In the genomic region with DNA sequence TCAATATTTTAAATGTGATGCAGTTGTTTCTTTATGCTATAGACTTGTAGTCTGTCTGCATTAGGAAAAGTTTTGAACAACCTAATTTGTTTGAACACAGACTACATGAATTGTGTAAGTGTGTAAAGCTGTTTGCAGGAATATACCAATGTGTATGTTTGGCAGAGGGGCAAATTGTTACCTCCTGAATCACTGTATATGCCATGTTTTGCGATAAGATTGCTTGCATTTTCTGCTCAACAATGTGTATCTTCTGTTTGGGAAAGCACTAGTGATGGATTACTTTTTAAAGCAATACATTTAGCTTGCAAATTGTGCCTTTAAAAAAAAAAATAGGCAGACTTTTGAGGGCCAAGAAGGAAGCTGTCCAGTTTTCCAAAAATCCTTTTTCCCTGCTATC, we compare ENCODE assay signal across 3 cellular contexts.
TF ChIP-seq lines count a peak whose summit lies in the region.

No MANE protein-coding gene starts in this region.

TF ChIP-seq in GM12891, 5 proteins besides CTCF, POLR2A, EP300 and RAD21 (continued from another document):
- TF ChIP-seq POLR2AphosphoS5 (IDR thresholded peaks at IDR 0.05; ENCODE audit: low read depth, low read length): no peak
- TF ChIP-seq SPI1 (IDR thresholded peaks at IDR 0.05; ENCODE audit: low read depth, low read length): no peak
- no peak for TF ChIP-seq PAX5 (IDR thresholded peaks at IDR 0.05; ENCODE audit: insufficient read depth, low read length, severe bottlenecking)
- no peak for TF ChIP-seq POU2F2 (IDR thresholded peaks at IDR 0.05; ENCODE audit: low read depth, low read length)

TF ChIP-seq in IMR-90, 13 proteins besides CTCF, POLR2A, EP300 and RAD21 (continued from another document):
- no peak for TF ChIP-seq SMC3 (IDR thresholded peaks at IDR 0.05; ENCODE audit: low read depth, low read length)
- no peak for TF ChIP-seq CHD1 (IDR thresholded peaks at IDR 0.05; ENCODE audit: low read depth, low read length)
- TF ChIP-seq MXI1 (IDR thresholded peaks at IDR 0.05; ENCODE audit: borderline replicate concordance, low read depth, low read length): no peak
- TF ChIP-seq, protein P1, sequence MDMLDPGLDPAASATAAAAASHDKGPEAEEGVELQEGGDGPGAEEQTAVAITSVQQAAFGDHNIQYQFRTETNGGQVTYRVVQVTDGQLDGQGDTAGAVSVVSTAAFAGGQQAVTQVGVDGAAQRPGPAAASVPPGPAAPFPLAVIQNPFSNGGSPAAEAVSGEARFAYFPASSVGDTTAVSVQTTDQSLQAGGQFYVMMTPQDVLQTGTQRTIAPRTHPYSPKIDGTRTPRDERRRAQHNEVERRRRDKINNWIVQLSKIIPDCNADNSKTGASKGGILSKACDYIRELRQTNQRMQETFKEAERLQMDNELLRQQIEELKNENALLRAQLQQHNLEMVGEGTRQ (IDR thresholded peaks at IDR 0.05; ENCODE audit: low read depth, low read length): no peak
- 0 out of 2 replicates have a peak, but pooled peaks have one; percentile 7 for TF ChIP-seq FOS (IDR thresholded peaks at IDR 0.05; ENCODE audit: low read depth, low read length)
- no peak for TF ChIP-seq MAFK (IDR thresholded peaks at IDR 0.05; ENCODE audit: low read depth, low read length)
- TF ChIP-seq NFE2L2 (IDR thresholded peaks at IDR 0.05; ENCODE audit: low read depth, low read length): no peak
- TF ChIP-seq CEBPB (IDR thresholded peaks at IDR 0.05; ENCODE audit: low read depth, low read length): peak; percentile 37; the same call in 1 of the 2 replicates
- TF ChIP-seq, protein P2, sequence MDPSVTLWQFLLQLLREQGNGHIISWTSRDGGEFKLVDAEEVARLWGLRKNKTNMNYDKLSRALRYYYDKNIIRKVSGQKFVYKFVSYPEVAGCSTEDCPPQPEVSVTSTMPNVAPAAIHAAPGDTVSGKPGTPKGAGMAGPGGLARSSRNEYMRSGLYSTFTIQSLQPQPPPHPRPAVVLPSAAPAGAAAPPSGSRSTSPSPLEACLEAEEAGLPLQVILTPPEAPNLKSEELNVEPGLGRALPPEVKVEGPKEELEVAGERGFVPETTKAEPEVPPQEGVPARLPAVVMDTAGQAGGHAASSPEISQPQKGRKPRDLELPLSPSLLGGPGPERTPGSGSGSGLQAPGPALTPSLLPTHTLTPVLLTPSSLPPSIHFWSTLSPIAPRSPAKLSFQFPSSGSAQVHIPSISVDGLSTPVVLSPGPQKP (IDR thresholded peaks at IDR 0.05; ENCODE audit: borderline replicate concordance, low read depth, low read length): no peak
- no peak for TF ChIP-seq MAZ (IDR thresholded peaks at IDR 0.05; ENCODE audit: borderline replicate concordance, low read depth, low read length)

TF ChIP-seq in WTC11, 78 proteins besides CTCF, POLR2A, EP300 and RAD21 (continued from another document):
- TF ChIP-seq, protein P3, sequence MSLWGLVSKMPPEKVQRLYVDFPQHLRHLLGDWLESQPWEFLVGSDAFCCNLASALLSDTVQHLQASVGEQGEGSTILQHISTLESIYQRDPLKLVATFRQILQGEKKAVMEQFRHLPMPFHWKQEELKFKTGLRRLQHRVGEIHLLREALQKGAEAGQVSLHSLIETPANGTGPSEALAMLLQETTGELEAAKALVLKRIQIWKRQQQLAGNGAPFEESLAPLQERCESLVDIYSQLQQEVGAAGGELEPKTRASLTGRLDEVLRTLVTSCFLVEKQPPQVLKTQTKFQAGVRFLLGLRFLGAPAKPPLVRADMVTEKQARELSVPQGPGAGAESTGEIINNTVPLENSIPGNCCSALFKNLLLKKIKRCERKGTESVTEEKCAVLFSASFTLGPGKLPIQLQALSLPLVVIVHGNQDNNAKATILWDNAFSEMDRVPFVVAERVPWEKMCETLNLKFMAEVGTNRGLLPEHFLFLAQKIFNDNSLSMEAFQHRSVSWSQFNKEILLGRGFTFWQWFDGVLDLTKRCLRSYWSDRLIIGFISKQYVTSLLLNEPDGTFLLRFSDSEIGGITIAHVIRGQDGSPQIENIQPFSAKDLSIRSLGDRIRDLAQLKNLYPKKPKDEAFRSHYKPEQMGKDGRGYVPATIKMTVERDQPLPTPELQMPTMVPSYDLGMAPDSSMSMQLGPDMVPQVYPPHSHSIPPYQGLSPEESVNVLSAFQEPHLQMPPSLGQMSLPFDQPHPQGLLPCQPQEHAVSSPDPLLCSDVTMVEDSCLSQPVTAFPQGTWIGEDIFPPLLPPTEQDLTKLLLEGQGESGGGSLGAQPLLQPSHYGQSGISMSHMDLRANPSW (CRISPR knock-in tag; conservative IDR thresholded peaks at IDR 0.05; ENCODE audit: low read depth): no peak
- TF ChIP-seq, protein P4, sequence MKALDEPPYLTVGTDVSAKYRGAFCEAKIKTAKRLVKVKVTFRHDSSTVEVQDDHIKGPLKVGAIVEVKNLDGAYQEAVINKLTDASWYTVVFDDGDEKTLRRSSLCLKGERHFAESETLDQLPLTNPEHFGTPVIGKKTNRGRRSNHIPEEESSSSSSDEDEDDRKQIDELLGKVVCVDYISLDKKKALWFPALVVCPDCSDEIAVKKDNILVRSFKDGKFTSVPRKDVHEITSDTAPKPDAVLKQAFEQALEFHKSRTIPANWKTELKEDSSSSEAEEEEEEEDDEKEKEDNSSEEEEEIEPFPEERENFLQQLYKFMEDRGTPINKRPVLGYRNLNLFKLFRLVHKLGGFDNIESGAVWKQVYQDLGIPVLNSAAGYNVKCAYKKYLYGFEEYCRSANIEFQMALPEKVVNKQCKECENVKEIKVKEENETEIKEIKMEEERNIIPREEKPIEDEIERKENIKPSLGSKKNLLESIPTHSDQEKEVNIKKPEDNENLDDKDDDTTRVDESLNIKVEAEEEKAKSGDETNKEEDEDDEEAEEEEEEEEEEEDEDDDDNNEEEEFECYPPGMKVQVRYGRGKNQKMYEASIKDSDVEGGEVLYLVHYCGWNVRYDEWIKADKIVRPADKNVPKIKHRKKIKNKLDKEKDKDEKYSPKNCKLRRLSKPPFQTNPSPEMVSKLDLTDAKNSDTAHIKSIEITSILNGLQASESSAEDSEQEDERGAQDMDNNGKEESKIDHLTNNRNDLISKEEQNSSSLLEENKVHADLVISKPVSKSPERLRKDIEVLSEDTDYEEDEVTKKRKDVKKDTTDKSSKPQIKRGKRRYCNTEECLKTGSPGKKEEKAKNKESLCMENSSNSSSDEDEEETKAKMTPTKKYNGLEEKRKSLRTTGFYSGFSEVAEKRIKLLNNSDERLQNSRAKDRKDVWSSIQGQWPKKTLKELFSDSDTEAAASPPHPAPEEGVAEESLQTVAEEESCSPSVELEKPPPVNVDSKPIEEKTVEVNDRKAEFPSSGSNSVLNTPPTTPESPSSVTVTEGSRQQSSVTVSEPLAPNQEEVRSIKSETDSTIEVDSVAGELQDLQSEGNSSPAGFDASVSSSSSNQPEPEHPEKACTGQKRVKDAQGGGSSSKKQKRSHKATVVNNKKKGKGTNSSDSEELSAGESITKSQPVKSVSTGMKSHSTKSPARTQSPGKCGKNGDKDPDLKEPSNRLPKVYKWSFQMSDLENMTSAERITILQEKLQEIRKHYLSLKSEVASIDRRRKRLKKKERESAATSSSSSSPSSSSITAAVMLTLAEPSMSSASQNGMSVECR (CRISPR knock-in tag; IDR thresholded peaks at IDR 0.05; ENCODE audit: borderline replicate concordance): no peak
- TF ChIP-seq, protein P5, sequence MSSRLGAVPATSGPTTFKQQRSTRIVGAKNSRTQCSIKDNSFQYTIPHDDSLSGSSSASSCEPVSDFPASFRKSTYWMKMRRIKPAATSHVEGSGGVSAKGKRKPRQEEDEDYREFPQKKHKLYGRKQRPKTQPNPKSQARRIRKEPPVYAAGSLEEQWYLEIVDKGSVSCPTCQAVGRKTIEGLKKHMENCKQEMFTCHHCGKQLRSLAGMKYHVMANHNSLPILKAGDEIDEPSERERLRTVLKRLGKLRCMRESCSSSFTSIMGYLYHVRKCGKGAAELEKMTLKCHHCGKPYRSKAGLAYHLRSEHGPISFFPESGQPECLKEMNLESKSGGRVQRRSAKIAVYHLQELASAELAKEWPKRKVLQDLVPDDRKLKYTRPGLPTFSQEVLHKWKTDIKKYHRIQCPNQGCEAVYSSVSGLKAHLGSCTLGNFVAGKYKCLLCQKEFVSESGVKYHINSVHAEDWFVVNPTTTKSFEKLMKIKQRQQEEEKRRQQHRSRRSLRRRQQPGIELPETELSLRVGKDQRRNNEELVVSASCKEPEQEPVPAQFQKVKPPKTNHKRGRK (CRISPR knock-in tag; IDR thresholded peaks at IDR 0.05; ENCODE audit: borderline replicate concordance): no peak
- no peak for TF ChIP-seq ESRRA (CRISPR knock-in tag; IDR thresholded peaks at IDR 0.05; ENCODE audit: borderline replicate concordance)
- no peak for TF ChIP-seq ZNF671 (CRISPR knock-in tag; IDR thresholded peaks at IDR 0.05)
- TF ChIP-seq, protein P6, sequence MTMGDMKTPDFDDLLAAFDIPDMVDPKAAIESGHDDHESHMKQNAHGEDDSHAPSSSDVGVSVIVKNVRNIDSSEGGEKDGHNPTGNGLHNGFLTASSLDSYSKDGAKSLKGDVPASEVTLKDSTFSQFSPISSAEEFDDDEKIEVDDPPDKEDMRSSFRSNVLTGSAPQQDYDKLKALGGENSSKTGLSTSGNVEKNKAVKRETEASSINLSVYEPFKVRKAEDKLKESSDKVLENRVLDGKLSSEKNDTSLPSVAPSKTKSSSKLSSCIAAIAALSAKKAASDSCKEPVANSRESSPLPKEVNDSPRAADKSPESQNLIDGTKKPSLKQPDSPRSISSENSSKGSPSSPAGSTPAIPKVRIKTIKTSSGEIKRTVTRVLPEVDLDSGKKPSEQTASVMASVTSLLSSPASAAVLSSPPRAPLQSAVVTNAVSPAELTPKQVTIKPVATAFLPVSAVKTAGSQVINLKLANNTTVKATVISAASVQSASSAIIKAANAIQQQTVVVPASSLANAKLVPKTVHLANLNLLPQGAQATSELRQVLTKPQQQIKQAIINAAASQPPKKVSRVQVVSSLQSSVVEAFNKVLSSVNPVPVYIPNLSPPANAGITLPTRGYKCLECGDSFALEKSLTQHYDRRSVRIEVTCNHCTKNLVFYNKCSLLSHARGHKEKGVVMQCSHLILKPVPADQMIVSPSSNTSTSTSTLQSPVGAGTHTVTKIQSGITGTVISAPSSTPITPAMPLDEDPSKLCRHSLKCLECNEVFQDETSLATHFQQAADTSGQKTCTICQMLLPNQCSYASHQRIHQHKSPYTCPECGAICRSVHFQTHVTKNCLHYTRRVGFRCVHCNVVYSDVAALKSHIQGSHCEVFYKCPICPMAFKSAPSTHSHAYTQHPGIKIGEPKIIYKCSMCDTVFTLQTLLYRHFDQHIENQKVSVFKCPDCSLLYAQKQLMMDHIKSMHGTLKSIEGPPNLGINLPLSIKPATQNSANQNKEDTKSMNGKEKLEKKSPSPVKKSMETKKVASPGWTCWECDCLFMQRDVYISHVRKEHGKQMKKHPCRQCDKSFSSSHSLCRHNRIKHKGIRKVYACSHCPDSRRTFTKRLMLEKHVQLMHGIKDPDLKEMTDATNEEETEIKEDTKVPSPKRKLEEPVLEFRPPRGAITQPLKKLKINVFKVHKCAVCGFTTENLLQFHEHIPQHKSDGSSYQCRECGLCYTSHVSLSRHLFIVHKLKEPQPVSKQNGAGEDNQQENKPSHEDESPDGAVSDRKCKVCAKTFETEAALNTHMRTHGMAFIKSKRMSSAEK (CRISPR knock-in tag; IDR thresholded peaks at IDR 0.05; ENCODE audit: borderline replicate concordance): no peak
- TF ChIP-seq JUN (CRISPR knock-in tag; IDR thresholded peaks at IDR 0.05): no peak
- no peak for TF ChIP-seq ZBTB21 (CRISPR knock-in tag; IDR thresholded peaks at IDR 0.05; ENCODE audit: borderline replicate concordance)
- TF ChIP-seq FOXK1 (CRISPR knock-in tag; IDR thresholded peaks at IDR 0.05): no peak
- TF ChIP-seq GRHL2 (CRISPR knock-in tag; IDR thresholded peaks at IDR 0.05; ENCODE audit: insufficient replicate concordance, severe bottlenecking): no peak
- TF ChIP-seq, protein P7, sequence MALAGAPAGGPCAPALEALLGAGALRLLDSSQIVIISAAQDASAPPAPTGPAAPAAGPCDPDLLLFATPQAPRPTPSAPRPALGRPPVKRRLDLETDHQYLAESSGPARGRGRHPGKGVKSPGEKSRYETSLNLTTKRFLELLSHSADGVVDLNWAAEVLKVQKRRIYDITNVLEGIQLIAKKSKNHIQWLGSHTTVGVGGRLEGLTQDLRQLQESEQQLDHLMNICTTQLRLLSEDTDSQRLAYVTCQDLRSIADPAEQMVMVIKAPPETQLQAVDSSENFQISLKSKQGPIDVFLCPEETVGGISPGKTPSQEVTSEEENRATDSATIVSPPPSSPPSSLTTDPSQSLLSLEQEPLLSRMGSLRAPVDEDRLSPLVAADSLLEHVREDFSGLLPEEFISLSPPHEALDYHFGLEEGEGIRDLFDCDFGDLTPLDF (CRISPR knock-in tag; IDR thresholded peaks at IDR 0.05): no peak
TF ChIP-seq in WTC11: peak in this region for 0.
